Comparison of ENCODE assay signal across 29 cellular contexts in the genomic region with DNA sequence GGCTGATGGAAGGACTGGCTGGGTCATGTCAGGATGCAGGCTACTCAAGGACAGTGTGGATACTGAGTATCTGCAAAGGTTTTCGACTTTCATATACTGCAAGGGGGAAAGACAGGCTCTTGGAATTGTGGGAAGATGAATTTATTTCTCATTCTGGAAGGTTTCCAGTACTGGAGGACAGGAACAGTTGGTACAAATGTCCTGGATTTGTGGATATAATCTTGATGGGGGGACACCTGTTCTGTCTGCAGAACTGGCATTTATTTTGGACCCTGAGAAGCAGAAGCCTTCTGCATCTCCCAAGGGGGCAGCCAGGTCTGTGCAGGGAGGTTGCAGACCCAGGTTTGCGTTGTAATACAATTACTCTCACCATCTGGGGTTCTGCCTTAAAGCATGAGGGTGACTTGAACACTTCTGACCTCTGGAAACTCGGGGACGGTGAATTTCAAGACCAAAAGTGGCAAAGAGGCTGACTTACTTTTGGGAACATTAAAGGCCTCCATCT.
"Had no signal": no experiment of that assay in that cellular context is flagged by ENCODE, and none has a peak within 500 bp of the region (broad histone marks: within the 10 kb centered on the region; RNA-seq: fewer than 3 reads in every experiment).

No MANE protein-coding gene starts in this region.

- H3K9me3 Mint-ChIP-seq: central memory CD8-positive, alpha-beta T cell; effector memory CD8-positive, alpha-beta T cell; natural killer cell; stimulated activated effector memory CD8-positive, alpha-beta T cell treated with anti-CD3 and anti-CD28 coated beads, Interleukin-12 subunit alpha, Interleukin-12 subunit beta, amount 100 ng/mL, for 72 hours; stimulated activated naive CD8-positive, alpha-beta T cell treated with anti-CD3 and anti-CD28 coated beads, Interleukin-15, amount 100 ng/mL, for 72 hours had no signal

- H3K27ac Mint-ChIP-seq: activated naive CD8-positive, alpha-beta T cell; effector memory CD8-positive, alpha-beta T cell; natural killer cell; neural progenitor cell; stimulated activated effector memory CD8-positive, alpha-beta T cell treated with anti-CD3 and anti-CD28 coated beads, Interleukin-12 subunit alpha, Interleukin-12 subunit beta, amount 100 ng/mL, for 72 hours; stimulated activated naive CD8-positive, alpha-beta T cell treated with anti-CD3 and anti-CD28 coated beads, Interleukin-15, amount 100 ng/mL, for 72 hours had no signal

- H3K4me3 ChIP-seq: coronary artery, dorsolateral prefrontal cortex, heart right ventricle, left lung, lower lobe of right lung, neural progenitor cell, psoas muscle, sigmoid colon, upper lobe of right lung had no signal

- H3K4me1 ChIP-seq: parathyroid adenoma, upper lobe of right lung had no signal

- H3K36me3 Mint-ChIP-seq: activated naive CD8-positive, alpha-beta T cell; natural killer cell; stimulated activated effector memory CD8-positive, alpha-beta T cell treated with anti-CD3 and anti-CD28 coated beads, Interleukin-12 subunit alpha, Interleukin-12 subunit beta, amount 100 ng/mL, for 72 hours had no signal

- H3K4me3 Mint-ChIP-seq: activated naive CD8-positive, alpha-beta T cell; central memory CD8-positive, alpha-beta T cell; effector memory CD8-positive, alpha-beta T cell; natural killer cell; neural progenitor cell; stimulated activated effector memory CD8-positive, alpha-beta T cell treated with anti-CD3 and anti-CD28 coated beads, Interleukin-12 subunit alpha, Interleukin-12 subunit beta, amount 100 ng/mL, for 72 hours; stimulated activated naive CD8-positive, alpha-beta T cell treated with anti-CD3 and anti-CD28 coated beads, Interleukin-15, amount 100 ng/mL, for 72 hours had no signal

- H3K36me3 ChIP-seq: heart right ventricle, left lung, lower lobe of right lung, neural progenitor cell, sigmoid colon, upper lobe of right lung, WERI-Rb-1 had no signal

- H3K27me3 ChIP-seq: dorsolateral prefrontal cortex, heart right ventricle, left lung, neural progenitor cell, sigmoid colon, upper lobe of right lung had no signal

- H3K4me1 Mint-ChIP-seq: central memory CD8-positive, alpha-beta T cell; stimulated activated effector memory CD8-positive, alpha-beta T cell treated with anti-CD3 and anti-CD28 coated beads, Interleukin-12 subunit alpha, Interleukin-12 subunit beta, amount 100 ng/mL, for 72 hours; stimulated activated naive CD8-positive, alpha-beta T cell treated with anti-CD3 and anti-CD28 coated beads, Interleukin-15, amount 100 ng/mL, for 72 hours had no signal

- DNase-seq: activated CD4-positive, alpha-beta T cell treated with anti-CD3 and anti-CD28 coated beads for 48 hours; activated CD4-positive, alpha-beta T cell treated with anti-CD3 and anti-CD28 coated beads, Interleukin-2, amount 50 U/mL, for 48 hours; activated CD8-positive, alpha-beta memory T cell treated with anti-CD3 and anti-CD28 coated beads for 24 hours; activated effector memory CD4-positive, alpha-beta T cell treated with Interleukin-2 at 50 U/mL for 16 hours; activated naive CD4-positive, alpha-beta T cell treated with Interleukin-2 at 50 U/mL for 16 hours; anterior cingulate cortex; effector memory CD8-positive, alpha-beta T cell; heart right ventricle; left lung; lower lobe of right lung; mesendoderm; natural killer cell; occipital lobe; psoas muscle; sigmoid colon; stimulated activated CD4-positive, alpha-beta T cell treated with anti-CD3 and anti-CD28 coated beads, Interleukin-4, amount 100 ng/mL, for 24 hours; stimulated activated naive CD8-positive, alpha-beta T cell treated with anti-CD3 and anti-CD28 coated beads, Interleukin-15, amount 100 ng/mL, for 72 hours; substantia nigra; T1000; upper lobe of right lung; WERI-Rb-1 had no signal

- ATAC-seq: activated CD4-positive, CD25-positive, alpha-beta regulatory T cell treated with anti-CD3 and anti-CD28 coated beads, Interleukin-2, amount 50 U/mL, for 24 hours; effector memory CD8-positive, alpha-beta T cell; lower lobe of right lung; natural killer cell; psoas muscle; stimulated activated effector memory CD8-positive, alpha-beta T cell treated with anti-CD3 and anti-CD28 coated beads, Interleukin-12 subunit alpha, Interleukin-12 subunit beta, amount 100 ng/mL, for 72 hours; stimulated activated naive CD8-positive, alpha-beta T cell treated with anti-CD3 and anti-CD28 coated beads, Interleukin-15, amount 100 ng/mL, for 72 hours; upper lobe of right lung had no signal

- H3K27ac ChIP-seq: coronary artery, dorsolateral prefrontal cortex, heart right ventricle, left lung, lower lobe of right lung, neural progenitor cell, parathyroid adenoma, psoas muscle, sigmoid colon, upper lobe of right lung, WERI-Rb-1 had no signal

- H3K9me3 ChIP-seq: heart right ventricle, left lung, lower lobe of right lung, psoas muscle, sigmoid colon, upper lobe of right lung had no signal
